In the genomic region with DNA sequence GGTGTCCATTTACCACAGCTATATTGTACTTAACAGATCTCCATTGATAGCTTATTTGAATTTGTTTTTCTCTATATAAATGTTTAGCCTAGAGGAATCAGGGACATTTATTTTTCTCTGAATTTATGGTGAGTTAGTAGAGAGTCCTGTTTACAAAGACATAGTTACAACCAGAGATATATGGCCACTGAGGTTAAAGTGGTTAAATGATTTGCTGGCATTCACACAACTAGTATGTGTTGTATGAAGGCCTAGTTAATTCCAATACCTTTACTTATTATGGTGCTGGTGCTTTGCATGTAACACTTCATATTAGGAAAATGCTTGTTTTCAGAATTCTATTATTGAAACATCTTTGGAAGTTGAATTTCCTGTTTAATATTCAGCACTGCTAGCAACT, we compare ENCODE assay signal across 4 cellular contexts.
DNase-seq lines count a peak whose midpoint lies in the region; ATAC-seq lines count a peak whose summit lies in the region.
"Not testable (repeated sequence)": the region's sequence is repeated elsewhere in the genome, so short reads cannot be mapped to it uniquely, and the experiment has no call there.

No MANE protein-coding gene starts in this region.

- H3K9me3 Mint-ChIP-seq in activated T-cell treated with anti-CD3 and anti-CD28 coated beads, Interleukin-2, amount 50 U/mL, for 72 hours; activated T-helper 17 cell treated with anti-CD3 and anti-CD28 coated beads, Interleukin-2, amount 50 U/mL, for 72 hours; stimulated activated effector memory CD8-positive, alpha-beta T cell treated with anti-CD3 and anti-CD28 coated beads, Interleukin-12 subunit alpha, Interleukin-12 subunit beta, amount 100 ng/mL, for 72 hours: not testable (repeated sequence)

- not testable (repeated sequence) for H3K27ac Mint-ChIP-seq in activated T-cell treated with anti-CD3 and anti-CD28 coated beads, Interleukin-2, amount 50 U/mL, for 72 hours; activated T-helper 17 cell treated with anti-CD3 and anti-CD28 coated beads, Interleukin-2, amount 50 U/mL, for 72 hours
- H3K27ac Mint-ChIP-seq in stimulated activated effector memory CD8-positive, alpha-beta T cell treated with anti-CD3 and anti-CD28 coated beads, Interleukin-12 subunit alpha, Interleukin-12 subunit beta, amount 100 ng/mL, for 72 hours: peak overlapping the region; percentile 64

- not testable (repeated sequence) for DNase-seq in activated T-cell treated with anti-CD3 and anti-CD28 coated beads, Interleukin-2, amount 50 U/mL, for 72 hours; stimulated activated effector memory CD8-positive, alpha-beta T cell treated with anti-CD3 and anti-CD28 coated beads, Interleukin-12 subunit alpha, Interleukin-12 subunit beta, amount 100 ng/mL, for 72 hours (ENCODE audit: low spot score in 2 of 2)

- ATAC-seq in GM18868 (IDR thresholded peaks at IDR 0.05; ENCODE audit: unreplicated experiment): peak; percentile 14
- ATAC-seq in activated T-cell treated with anti-CD3 and anti-CD28 coated beads, Interleukin-2, amount 50 U/mL, for 72 hours (replicated peaks in 1 of 2): peak; percentile 44 to 69
- peak; percentile 45 for ATAC-seq in activated T-helper 17 cell treated with anti-CD3 and anti-CD28 coated beads, Interleukin-2, amount 50 U/mL, for 72 hours (replicated peaks)
- ATAC-seq in stimulated activated effector memory CD8-positive, alpha-beta T cell treated with anti-CD3 and anti-CD28 coated beads, Interleukin-12 subunit alpha, Interleukin-12 subunit beta, amount 100 ng/mL, for 72 hours: peak; percentile 63

- not testable (repeated sequence) for H3K27me3 Mint-ChIP-seq in activated T-cell treated with anti-CD3 and anti-CD28 coated beads, Interleukin-2, amount 50 U/mL, for 72 hours (ENCODE audit: low read depth); activated T-helper 17 cell treated with anti-CD3 and anti-CD28 coated beads, Interleukin-2, amount 50 U/mL, for 72 hours

- not testable (repeated sequence) for H3K36me3 Mint-ChIP-seq in activated T-cell treated with anti-CD3 and anti-CD28 coated beads, Interleukin-2, amount 50 U/mL, for 72 hours (ENCODE audit: insufficient read depth in 2 of 2); activated T-helper 17 cell treated with anti-CD3 and anti-CD28 coated beads, Interleukin-2, amount 50 U/mL, for 72 hours (ENCODE audit: low read depth); stimulated activated effector memory CD8-positive, alpha-beta T cell treated with anti-CD3 and anti-CD28 coated beads, Interleukin-12 subunit alpha, Interleukin-12 subunit beta, amount 100 ng/mL, for 72 hours

- H3K4me3 Mint-ChIP-seq in activated T-cell treated with anti-CD3 and anti-CD28 coated beads, Interleukin-2, amount 50 U/mL, for 72 hours; activated T-helper 17 cell treated with anti-CD3 and anti-CD28 coated beads, Interleukin-2, amount 50 U/mL, for 72 hours; stimulated activated effector memory CD8-positive, alpha-beta T cell treated with anti-CD3 and anti-CD28 coated beads, Interleukin-12 subunit alpha, Interleukin-12 subunit beta, amount 100 ng/mL, for 72 hours: not testable (repeated sequence)

- H3K4me1 Mint-ChIP-seq in activated T-cell treated with anti-CD3 and anti-CD28 coated beads, Interleukin-2, amount 50 U/mL, for 72 hours (ENCODE audit: low read depth); activated T-helper 17 cell treated with anti-CD3 and anti-CD28 coated beads, Interleukin-2, amount 50 U/mL, for 72 hours; stimulated activated effector memory CD8-positive, alpha-beta T cell treated with anti-CD3 and anti-CD28 coated beads, Interleukin-12 subunit alpha, Interleukin-12 subunit beta, amount 100 ng/mL, for 72 hours: not testable (repeated sequence)
